Comparison of ENCODE assay signal across 2 cellular contexts in genomic region chr3:162317046-162317445, GRCh38.
TF ChIP-seq lines count a peak whose summit lies in the region.

No MANE protein-coding gene starts in this region.

TF ChIP-seq in IMR-90, 13 proteins besides CTCF, POLR2A, EP300 and RAD21:
- no peak for TF ChIP-seq RCOR1 (IDR thresholded peaks at IDR 0.05; ENCODE audit: insufficient replicate concordance, low read length)
- TF ChIP-seq RFX5 (IDR thresholded peaks at IDR 0.05; ENCODE audit: low read depth, low read length), result no peak
- no peak for TF ChIP-seq ELK1 (IDR thresholded peaks at IDR 0.05; ENCODE audit: borderline replicate concordance, low read depth, low read length)
- no peak for TF ChIP-seq CHD1 (IDR thresholded peaks at IDR 0.05; ENCODE audit: low read depth, low read length)
- no peak for TF ChIP-seq SMC3 (IDR thresholded peaks at IDR 0.05; ENCODE audit: low read depth, low read length)
- no peak for TF ChIP-seq BHLHE40 (IDR thresholded peaks at IDR 0.05; ENCODE audit: low read depth, low read length)
- TF ChIP-seq USF2 (IDR thresholded peaks at IDR 0.05; ENCODE audit: low read depth, low read length), result no peak
- TF ChIP-seq MAFK (IDR thresholded peaks at IDR 0.05; ENCODE audit: low read depth, low read length), result no peak
- TF ChIP-seq MAZ (IDR thresholded peaks at IDR 0.05; ENCODE audit: borderline replicate concordance, low read depth, low read length), result no peak
- TF ChIP-seq NFE2L2 (IDR thresholded peaks at IDR 0.05; ENCODE audit: low read depth, low read length), result no peak
- no peak for TF ChIP-seq FOS (IDR thresholded peaks at IDR 0.05; ENCODE audit: low read depth, low read length)

TF ChIP-seq in WTC11, 78 proteins besides CTCF, POLR2A, EP300 and RAD21:
- TF ChIP-seq ZNF232 (CRISPR knock-in tag; IDR thresholded peaks at IDR 0.05), result no peak
- TF ChIP-seq ZNF263 (CRISPR knock-in tag; IDR thresholded peaks at IDR 0.05; ENCODE audit: low read depth), result no peak
- TF ChIP-seq SOX15 (CRISPR knock-in tag; IDR thresholded peaks at IDR 0.05), result no peak
- no peak for TF ChIP-seq MAX (CRISPR knock-in tag; IDR thresholded peaks at IDR 0.05)
- TF ChIP-seq FOXJ3 (CRISPR knock-in tag; IDR thresholded peaks at IDR 0.05; ENCODE audit: borderline replicate concordance), result no peak
